Comparison of ENCODE assay signal across 8 cellular contexts in genomic region chr3:134308350-134308891, GRCh38. TPM values are rescaled to one million over a fixed set of nuclear protein-coding genes. Genes with fewer than 3 reads are reported as not detected.
DNase-seq lines count a peak whose midpoint lies in the region; ATAC-seq lines count a peak whose summit lies in the region.

No MANE protein-coding gene starts in this region.

- peak overlapping the region; percentile 83 for H4K8ac ChIP-seq in mesenchymal stem cell (ENCODE audit: low read length)

- H2BK120ac ChIP-seq in mesenchymal stem cell (ENCODE audit: low read depth, low read length): peak overlapping the region; percentile 66

- peak overlapping the region; percentile 61 for H3K9ac ChIP-seq in mesenchymal stem cell (ENCODE audit: low read length)

- peak overlapping the region in 1 of 2 experiments; percentile 17 for H3K4ac ChIP-seq in mesenchymal stem cell (ENCODE audit: low read depth in 1 of 2, low read length in 2 of 2)

- H2BK5ac ChIP-seq in mesenchymal stem cell (ENCODE audit: low read depth, low read length, poor library complexity, severe bottlenecking): peak overlapping the region; percentile 88

- H3K27ac Mint-ChIP-seq in activated CD4-positive, alpha-beta memory T cell treated with anti-CD3 and anti-CD28 coated beads, Interleukin-2, amount 10 ng/mL, durations not matched to agents 7 days and 5 days: no peak overlapping the region

- peak overlapping the region; percentile 45 for H3K4me2 ChIP-seq in mesenchymal stem cell (ENCODE audit: low read length, poor library complexity, severe bottlenecking)

- H2AFZ ChIP-seq in mesenchymal stem cell (ENCODE audit: low read depth, low read length): no peak overlapping the region

- no peaks in the 10 kb centered on the region for H3K36me3 ChIP-seq in mesenchymal stem cell (ENCODE audit: control insufficient read depth in 1 of 2, insufficient read depth in 2 of 2, low read depth in 1 of 2, low read length in 2 of 2)

- H3K27ac ChIP-seq in mesenchymal stem cell (ENCODE audit: low read length, poor library complexity, severe bottlenecking): peak overlapping the region; percentile 77

- H3K9me3 Mint-ChIP-seq in activated CD4-positive, alpha-beta memory T cell treated with anti-CD3 and anti-CD28 coated beads, Interleukin-2, amount 10 ng/mL, durations not matched to agents 7 days and 5 days: no peaks in the 10 kb centered on the region

- POLR2A ChIA-PET in activated CD4-positive, alpha-beta memory T cell treated with anti-CD3 and anti-CD28 coated beads, Interleukin-2, amount 10 ng/mL, durations not matched to agents 7 days and 5 days (lab: Charles Lee): interaction anchor here (1.0 kb wide), 1 partner anchor 167 kb away, joined by 3 read pairs; no protein-coding TSS in a partner anchor

- no peaks in the 10 kb centered on the region for H3K27me3 ChIP-seq in mesenchymal stem cell (ENCODE audit: control insufficient read depth in 1 of 2, insufficient read depth in 1 of 2, low read length in 2 of 2)

- H3K4me1 Mint-ChIP-seq in activated CD4-positive, alpha-beta memory T cell treated with anti-CD3 and anti-CD28 coated beads, Interleukin-2, amount 10 ng/mL, durations not matched to agents 7 days and 5 days: peaks cover 2% of the 10 kb centered on the region

- H2BK15ac ChIP-seq in mesenchymal stem cell (ENCODE audit: low read depth, poor library complexity, severe bottlenecking): peak overlapping the region; percentile 82

- H3K9me3 ChIP-seq in mesenchymal stem cell (ENCODE audit: control insufficient read depth, low read length): no peaks in the 10 kb centered on the region

- CTCF ChIA-PET in activated CD4-positive, alpha-beta memory T cell treated with anti-CD3 and anti-CD28 coated beads, Interleukin-2, amount 10 ng/mL, durations not matched to agents 7 days and 5 days (lab: Charles Lee): interaction anchor here (0.8 to 5.2 kb wide), 13 partner anchors 13 to 179 kb away, joined by 3 to 56 read pairs (median 3); partner anchors contain the start of genes ANAPC13 and CEP63

- DNase-seq in GM03348 (ENCODE audit: low spot score): peak; percentile 85
- DNase-seq in NCI-H69 (lab: John Stamatoyannopoulos, UW): peak; percentile 57
- peak; percentile 74 for DNase-seq in activated CD4-positive, alpha-beta memory T cell treated with anti-CD3 and anti-CD28 coated beads, Interleukin-2, amount 10 ng/mL, durations not matched to agents 7 days and 5 days
- peak; percentile 55 for DNase-seq in effector CD8-positive, alpha-beta T cell (lab: John Stamatoyannopoulos, UW)
- DNase-seq in mesenchymal stem cell: peak; percentile 81
- peak; percentile 33 for DNase-seq in stimulated activated CD8-positive, alpha-beta memory T cell treated with anti-CD3 and anti-CD28 coated beads, Interleukin-12 subunit alpha, Interleukin-12 subunit beta, amount 100 ng/mL, for 24 hours (ENCODE audit: extremely low read depth)

- WGBS in mesenchymal stem cell: 10% methylated on average over 11 of the region's 11 CpGs

- peak overlapping the region in 1 of 2 experiments; percentile 96 for H2BK12ac ChIP-seq in mesenchymal stem cell (ENCODE audit: low read length in 2 of 2)

- H3K4me3 Mint-ChIP-seq in activated CD4-positive, alpha-beta memory T cell treated with anti-CD3 and anti-CD28 coated beads, Interleukin-2, amount 10 ng/mL, durations not matched to agents 7 days and 5 days: no peak overlapping the region

- H3K4me3 ChIP-seq in mesenchymal stem cell (ENCODE audit: insufficient read depth in 1 of 2, low read depth in 1 of 2, low read length in 2 of 2): peak overlapping the region in 1 of 2 experiments; percentile 57

- peaks cover 63% of the 10 kb centered on the region for H3K27me3 Mint-ChIP-seq in activated CD4-positive, alpha-beta memory T cell treated with anti-CD3 and anti-CD28 coated beads, Interleukin-2, amount 10 ng/mL, durations not matched to agents 7 days and 5 days

- peak overlapping the region; percentile 64 for H2AK5ac ChIP-seq in mesenchymal stem cell (ENCODE audit: low read length, severe bottlenecking)

- H3K23ac ChIP-seq in mesenchymal stem cell (ENCODE audit: low read length in 2 of 2): no peak overlapping the region

- peaks cover 39% of the 10 kb centered on the region for H3K4me1 ChIP-seq in mesenchymal stem cell (ENCODE audit: control insufficient read depth, insufficient read depth, low read depth, low read length)

- no peaks in the 10 kb centered on the region for H3K79me1 ChIP-seq in mesenchymal stem cell (replicated peaks; ENCODE audit: low read length, poor library complexity, severe bottlenecking)

- no peaks in the 10 kb centered on the region for H3K36me3 Mint-ChIP-seq in activated CD4-positive, alpha-beta memory T cell treated with anti-CD3 and anti-CD28 coated beads, Interleukin-2, amount 10 ng/mL, durations not matched to agents 7 days and 5 days (ENCODE audit: low read depth)

- H3K14ac ChIP-seq in mesenchymal stem cell (ENCODE audit: low read length in 2 of 2): no peak overlapping the region

- peak overlapping the region in 1 of 2 experiments; percentile 81 for H3K18ac ChIP-seq in mesenchymal stem cell (ENCODE audit: low read depth in 1 of 2, low read length in 2 of 2)

- H4K91ac ChIP-seq in mesenchymal stem cell (ENCODE audit: low read length): peak overlapping the region; percentile 88

- ATAC-seq in HG03159 (IDR thresholded peaks at IDR 0.05; ENCODE audit: unreplicated experiment) (peak; percentile 68), GM21717 (IDR thresholded peaks at IDR 0.05; ENCODE audit: unreplicated experiment) (no peak)

RNA-seq across cellular contexts. Expression of gene RYK, which starts 57.8 kb away (rescaled TPM):
- total RNA-seq in activated CD4-positive, alpha-beta memory T cell treated with anti-CD3 and anti-CD28 coated beads, Interleukin-2, amount 10 ng/mL, durations not matched to agents 7 days and 5 days: 1 to 10 TPM; 6.0 to 6.1 TPM
- polyA plus RNA-seq in mesenchymal stem cell (2013, experiment 1 of 2): 44.0 TPM
- polyA plus RNA-seq in mesenchymal stem cell (2013, experiment 2 of 2): 43.8 TPM

Comparison
In these comparisons a context has a peak if more than half of its experiments do, and no peak if none do; other contexts are left out.
1. DNase-seq: peak in every context shown above with its lines; median percentile 85 in GM03348; 81 in mesenchymal stem cell; 74 in activated CD4-positive, alpha-beta memory T cell treated with anti-CD3 and anti-CD28 coated beads, Interleukin-2, amount 10 ng/mL, durations not matched to agents 7 days and 5 days; 57 in NCI-H69; 55 in effector CD8-positive, alpha-beta T cell; 33 in stimulated activated CD8-positive, alpha-beta memory T cell treated with anti-CD3 and anti-CD28 coated beads, Interleukin-12 subunit alpha, Interleukin-12 subunit beta, amount 100 ng/mL, for 24 hours.